In genomic region chr3:66572938-66573710, GRCh38 we compare ENCODE assay signal across 9 cellular contexts.
A peak's percentile ranks its signal among the peaks of the same experiment; 100 is the strongest.
DNase-seq lines count a peak whose midpoint lies in the region; ATAC-seq and TF ChIP-seq lines count a peak whose summit lies in the region.
"Had no signal": no experiment of that assay in that cellular context is flagged by ENCODE, and none has a peak within 500 bp of the region (broad histone marks: within the 10 kb centered on the region; RNA-seq: fewer than 3 reads in every experiment).

No MANE protein-coding gene starts in this region.

- H3K9me3 Mint-ChIP-seq in activated CD4-positive, alpha-beta T cell treated with anti-CD3 and anti-CD28 coated beads, Interleukin-2, amount 10 ng/mL, durations not matched to agents 24 days and 14 days: no peaks in the 10 kb centered on the region
- peaks cover 0 to 5% (median 0%) of the 10 kb centered on the region in 5 donors for H3K9me3 Mint-ChIP-seq in CD8-positive, alpha-beta memory T cell
- H3K9me3 Mint-ChIP-seq: CD4-positive, alpha-beta T cell had no signal

- TF ChIP-seq CTCF in body of pancreas (IDR thresholded peaks at IDR 0.05) (peak in 3 of 7 experiments; percentile 8 to 18 (median 9)), psoas muscle (IDR thresholded peaks at IDR 0.05) (peak; percentile 4)

- H3K36me3 Mint-ChIP-seq in activated CD4-positive, alpha-beta T cell treated with anti-CD3 and anti-CD28 coated beads, Interleukin-2, amount 10 ng/mL, durations not matched to agents 24 days and 14 days (ENCODE audit: low read depth): no peaks in the 10 kb centered on the region
- H3K36me3 Mint-ChIP-seq in CD8-positive, alpha-beta memory T cell: no peaks in the 10 kb centered on the region

- no peak for TF ChIP-seq POLR2A in body of pancreas (IDR thresholded peaks at IDR 0.05)

- H3K27ac ChIP-seq in body of pancreas (no peak overlapping the region), psoas muscle (no peak overlapping the region)
- no peak overlapping the region for H3K27ac ChIP-seq in CD8-positive, alpha-beta memory T cell (ENCODE audit: low read depth, low read length)

- ATAC-seq in HG03103 (IDR thresholded peaks at IDR 0.05; ENCODE audit: low read depth, unreplicated experiment) (peak; percentile 51), body of pancreas (no peak), psoas muscle (no peak)

- peaks cover 2% of the 10 kb centered on the region for H3K4me1 Mint-ChIP-seq in activated CD4-positive, alpha-beta T cell treated with anti-CD3 and anti-CD28 coated beads, Interleukin-2, amount 10 ng/mL, durations not matched to agents 24 days and 14 days
- H3K4me1 Mint-ChIP-seq in CD8-positive, alpha-beta memory T cell: peaks cover 0 to 4% (median 0%) of the 10 kb centered on the region in 3 donors

- DNase-seq in activated CD4-positive, alpha-beta T cell treated with anti-CD3 and anti-CD28 coated beads for 48 hours: peak; percentile 23
- DNase-seq in activated CD4-positive, alpha-beta T cell treated with anti-CD3 and anti-CD28 coated beads, Interleukin-2, amount 10 ng/mL, durations not matched to agents 24 days and 14 days: no peak
- DNase-seq in body of pancreas (peak in 3 of 4 donors; percentile 6 to 18 (median 14)), psoas muscle (no peak), posterior vena cava (ENCODE audit: low spot score) (no peak), GM03348 (ENCODE audit: low spot score) (no peak)
- DNase-seq in CD8-positive, alpha-beta memory T cell: no peak

- H3K36me3 ChIP-seq in body of pancreas (replicated peaks in 1 of 2; ENCODE audit: insufficient read depth in 1 of 2, low read depth in 2 of 2) (no peaks in the 10 kb centered on the region), psoas muscle (ENCODE audit: insufficient read depth in 1 of 2, low read depth in 1 of 2) (no peaks in the 10 kb centered on the region)
- no peaks in the 10 kb centered on the region for H3K36me3 ChIP-seq in CD8-positive, alpha-beta memory T cell (ENCODE audit: insufficient read depth, low read length)

- WGBS in body of pancreas, 2 donors: 77 to 78% methylated on average over 14 of the region's 14 CpGs
- WGBS in psoas muscle, 3 donors: 74 to 78% (median 78%) methylated on average over 14 of the region's 14 CpGs

- H3K4me1 ChIP-seq in body of pancreas (no peaks in the 10 kb centered on the region), psoas muscle (no peaks in the 10 kb centered on the region)
- no peaks in the 10 kb centered on the region for H3K4me1 ChIP-seq in CD8-positive, alpha-beta memory T cell (ENCODE audit: insufficient read depth, low read length)

- CTCF ChIA-PET in CD8-positive, alpha-beta memory T cell (lab: Charles Lee): no interaction called here

- H3K4me3 Mint-ChIP-seq in activated CD4-positive, alpha-beta T cell treated with anti-CD3 and anti-CD28 coated beads, Interleukin-2, amount 10 ng/mL, durations not matched to agents 24 days and 14 days: no peak overlapping the region
- H3K4me3 Mint-ChIP-seq in CD8-positive, alpha-beta memory T cell: no peak overlapping the region
- H3K4me3 Mint-ChIP-seq: CD4-positive, alpha-beta T cell had no signal

- H3K9me3 ChIP-seq in body of pancreas: no peaks in the 10 kb centered on the region
- no peaks in the 10 kb centered on the region for H3K9me3 ChIP-seq in psoas muscle
- no peaks in the 10 kb centered on the region for H3K9me3 ChIP-seq in CD8-positive, alpha-beta memory T cell (ENCODE audit: low read length)

- H3K27me3 Mint-ChIP-seq in activated CD4-positive, alpha-beta T cell treated with anti-CD3 and anti-CD28 coated beads, Interleukin-2, amount 10 ng/mL, durations not matched to agents 24 days and 14 days: no peaks in the 10 kb centered on the region
- H3K27me3 Mint-ChIP-seq in CD8-positive, alpha-beta memory T cell: peaks cover 3 to 13% of the 10 kb centered on the region in 2 donors
- H3K27me3 Mint-ChIP-seq: CD4-positive, alpha-beta T cell had no signal

- intact Hi-C loops in activated CD4-positive, alpha-beta T cell treated with anti-CD3 and anti-CD28 coated beads, Interleukin-2, amount 10 ng/mL, durations not matched to agents 24 days and 14 days (cut with micrococcal nuclease): no loop called here
- intact Hi-C loops in body of pancreas (cut with DNase I) (no loop called here), psoas muscle (cut with DNase I) (no loop called here), posterior vena cava (cut with DNase I) (loop anchor here in 1 of 2 donors (5.0 kb wide), 1 partner anchor 1251 kb away; no protein-coding TSS in a partner anchor)

- no peaks in the 10 kb centered on the region for H3K27me3 ChIP-seq in body of pancreas
- no peaks in the 10 kb centered on the region for H3K27me3 ChIP-seq in psoas muscle (ENCODE audit: insufficient read depth in 3 of 3, low read length in 2 of 3)
- H3K27me3 ChIP-seq in CD8-positive, alpha-beta memory T cell (ENCODE audit: insufficient read depth, low read length, poor library complexity, severe bottlenecking): no peaks in the 10 kb centered on the region

- H3K4me3 ChIP-seq in body of pancreas (no peak overlapping the region), psoas muscle (no peak overlapping the region)
- H3K4me3 ChIP-seq in CD8-positive, alpha-beta memory T cell (ENCODE audit: low read length): no peak overlapping the region

- POLR2A ChIA-PET in CD8-positive, alpha-beta memory T cell (lab: Charles Lee): no interaction called here

- H3K27ac Mint-ChIP-seq in activated CD4-positive, alpha-beta T cell treated with anti-CD3 and anti-CD28 coated beads, Interleukin-2, amount 10 ng/mL, durations not matched to agents 24 days and 14 days: no peak overlapping the region
- peak overlapping the region in 1 of 8 donors; percentile 16 for H3K27ac Mint-ChIP-seq in CD8-positive, alpha-beta memory T cell
- H3K27ac Mint-ChIP-seq: CD4-positive, alpha-beta T cell had no signal

Comparison
In these comparisons a context has a peak if more than half of its experiments do, and no peak if none do; other contexts are left out.
1. DNase-seq: peak in activated CD4-positive, alpha-beta T cell treated with anti-CD3 and anti-CD28 coated beads for 48 hours (single experiment) and body of pancreas (3 of 4); none in activated CD4-positive, alpha-beta T cell treated with anti-CD3 and anti-CD28 coated beads, Interleukin-2, amount 10 ng/mL, durations not matched to agents 24 days and 14 days (single experiment), psoas muscle (0 of 2), CD8-positive, alpha-beta memory T cell (0 of 5), posterior vena cava (single experiment) and GM03348 (single experiment).